ENCODE assay signal across 1 cellular context in genomic region chr6:110255356-110255755, GRCh38.
TF ChIP-seq lines count a peak whose summit lies in the region.

No MANE protein-coding gene starts in this region.

TF ChIP-seq in WTC11, 78 proteins besides CTCF, POLR2A, EP300 and RAD21 (continued from another document):
- 0 out of 2 replicates have a peak, but pooled peaks have one; percentile 43 for TF ChIP-seq ARID4B (CRISPR knock-in tag; IDR thresholded peaks at IDR 0.05; ENCODE audit: borderline replicate concordance)
- TF ChIP-seq IRF2 (CRISPR knock-in tag; IDR thresholded peaks at IDR 0.05; ENCODE audit: borderline replicate concordance, low read depth), result no peak
- 0 out of 2 replicates have a peak, but pooled peaks have one; percentile 15 for TF ChIP-seq ZNF121 (CRISPR knock-in tag; IDR thresholded peaks at IDR 0.05)
- TF ChIP-seq NR2C2 (CRISPR knock-in tag; IDR thresholded peaks at IDR 0.05), result 0 out of 2 replicates have a peak, but pooled peaks have one; percentile 33
TF ChIP-seq in WTC11: peak in this region for 13.
